ENCODE assay signal across 1 cellular context in genomic region chr1:69073176-69073575, GRCh38.
TF ChIP-seq lines count a peak whose summit lies in the region.

No MANE protein-coding gene starts in this region.

TF ChIP-seq in GM23338, 12 proteins besides CTCF, POLR2A, EP300 and RAD21 (continued from another document):
- TF ChIP-seq, protein P1, sequence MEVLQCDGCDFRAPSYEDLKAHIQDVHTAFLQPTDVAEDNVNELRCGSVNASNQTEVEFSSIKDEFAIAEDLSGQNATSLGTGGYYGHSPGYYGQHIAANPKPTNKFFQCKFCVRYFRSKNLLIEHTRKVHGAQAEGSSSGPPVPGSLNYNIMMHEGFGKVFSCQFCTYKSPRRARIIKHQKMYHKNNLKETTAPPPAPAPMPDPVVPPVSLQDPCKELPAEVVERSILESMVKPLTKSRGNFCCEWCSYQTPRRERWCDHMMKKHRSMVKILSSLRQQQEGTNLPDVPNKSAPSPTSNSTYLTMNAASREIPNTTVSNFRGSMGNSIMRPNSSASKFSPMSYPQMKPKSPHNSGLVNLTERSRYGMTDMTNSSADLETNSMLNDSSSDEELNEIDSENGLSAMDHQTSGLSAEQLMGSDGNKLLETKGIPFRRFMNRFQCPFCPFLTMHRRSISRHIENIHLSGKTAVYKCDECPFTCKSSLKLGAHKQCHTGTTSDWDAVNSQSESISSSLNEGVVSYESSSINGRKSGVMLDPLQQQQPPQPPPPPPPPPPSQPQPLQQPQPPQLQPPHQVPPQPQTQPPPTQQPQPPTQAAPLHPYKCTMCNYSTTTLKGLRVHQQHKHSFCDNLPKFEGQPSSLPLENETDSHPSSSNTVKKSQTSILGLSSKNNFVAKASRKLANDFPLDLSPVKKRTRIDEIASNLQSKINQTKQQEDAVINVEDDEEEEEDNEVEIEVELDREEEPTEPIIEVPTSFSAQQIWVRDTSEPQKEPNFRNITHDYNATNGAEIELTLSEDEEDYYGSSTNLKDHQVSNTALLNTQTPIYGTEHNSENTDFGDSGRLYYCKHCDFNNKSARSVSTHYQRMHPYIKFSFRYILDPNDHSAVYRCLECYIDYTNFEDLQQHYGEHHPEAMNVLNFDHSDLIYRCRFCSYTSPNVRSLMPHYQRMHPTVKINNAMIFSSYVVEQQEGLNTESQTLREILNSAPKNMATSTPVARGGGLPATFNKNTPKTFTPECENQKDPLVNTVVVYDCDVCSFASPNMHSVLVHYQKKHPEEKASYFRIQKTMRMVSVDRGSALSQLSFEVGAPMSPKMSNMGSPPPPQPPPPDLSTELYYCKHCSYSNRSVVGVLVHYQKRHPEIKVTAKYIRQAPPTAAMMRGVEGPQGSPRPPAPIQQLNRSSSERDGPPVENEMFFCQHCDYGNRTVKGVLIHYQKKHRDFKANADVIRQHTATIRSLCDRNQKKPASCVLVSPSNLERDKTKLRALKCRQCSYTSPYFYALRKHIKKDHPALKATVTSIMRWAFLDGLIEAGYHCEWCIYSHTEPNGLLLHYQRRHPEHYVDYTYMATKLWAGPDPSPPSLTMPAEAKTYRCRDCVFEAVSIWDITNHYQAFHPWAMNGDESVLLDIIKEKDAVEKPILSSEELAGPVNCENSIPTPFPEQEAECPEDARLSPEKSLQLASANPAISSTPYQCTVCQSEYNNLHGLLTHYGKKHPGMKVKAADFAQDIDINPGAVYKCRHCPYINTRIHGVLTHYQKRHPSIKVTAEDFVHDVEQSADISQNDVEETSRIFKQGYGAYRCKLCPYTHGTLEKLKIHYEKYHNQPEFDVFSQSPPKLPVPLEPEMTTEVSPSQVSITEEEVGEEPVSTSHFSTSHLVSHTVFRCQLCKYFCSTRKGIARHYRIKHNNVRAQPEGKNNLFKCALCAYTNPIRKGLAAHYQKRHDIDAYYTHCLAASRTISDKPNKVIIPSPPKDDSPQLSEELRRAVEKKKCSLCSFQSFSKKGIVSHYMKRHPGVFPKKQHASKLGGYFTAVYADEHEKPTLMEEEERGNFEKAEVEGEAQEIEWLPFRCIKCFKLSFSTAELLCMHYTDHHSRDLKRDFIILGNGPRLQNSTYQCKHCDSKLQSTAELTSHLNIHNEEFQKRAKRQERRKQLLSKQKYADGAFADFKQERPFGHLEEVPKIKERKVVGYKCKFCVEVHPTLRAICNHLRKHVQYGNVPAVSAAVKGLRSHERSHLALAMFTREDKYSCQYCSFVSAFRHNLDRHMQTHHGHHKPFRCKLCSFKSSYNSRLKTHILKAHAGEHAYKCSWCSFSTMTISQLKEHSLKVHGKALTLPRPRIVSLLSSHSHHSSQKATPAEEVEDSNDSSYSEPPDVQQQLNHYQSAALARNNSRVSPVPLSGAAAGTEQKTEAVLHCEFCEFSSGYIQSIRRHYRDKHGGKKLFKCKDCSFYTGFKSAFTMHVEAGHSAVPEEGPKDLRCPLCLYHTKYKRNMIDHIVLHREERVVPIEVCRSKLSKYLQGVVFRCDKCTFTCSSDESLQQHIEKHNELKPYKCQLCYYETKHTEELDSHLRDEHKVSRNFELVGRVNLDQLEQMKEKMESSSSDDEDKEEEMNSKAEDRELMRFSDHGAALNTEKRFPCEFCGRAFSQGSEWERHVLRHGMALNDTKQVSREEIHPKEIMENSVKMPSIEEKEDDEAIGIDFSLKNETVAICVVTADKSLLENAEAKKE (CRISPR knock-in tag; IDR thresholded peaks at IDR 0.05) = no peak
- TF ChIP-seq ZNF331 (CRISPR knock-in tag; IDR thresholded peaks at IDR 0.05; ENCODE audit: low read depth) (no peak), STAT1 (IDR thresholded peaks at IDR 0.05; ENCODE audit: unreplicated experiment) (no peak)
